1 cellular context compared by ENCODE assay signal in the genomic region with DNA sequence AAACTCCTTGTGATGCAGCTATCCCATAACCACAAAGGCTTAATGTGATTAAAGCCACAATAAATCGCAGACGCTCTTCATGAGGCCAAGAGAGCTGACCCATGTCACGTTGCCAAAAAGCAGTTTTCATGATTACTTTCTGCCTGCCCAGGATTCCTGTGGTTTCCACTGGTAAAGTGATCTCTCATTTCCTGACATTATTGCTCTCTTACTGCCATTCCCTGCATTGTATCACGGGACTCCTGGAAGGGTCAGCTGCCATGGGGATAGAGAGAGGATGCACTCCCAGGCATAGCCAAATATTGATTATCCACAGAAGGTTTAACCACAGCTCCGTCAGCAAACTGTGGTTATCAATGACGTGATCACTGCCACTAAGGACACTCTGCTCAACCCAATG.
TF ChIP-seq lines count a peak whose summit lies in the region.

No MANE protein-coding gene starts in this region.

TF ChIP-seq in HEK293, 187 proteins besides CTCF, POLR2A, EP300 and RAD21 (continued from another document and continues in another):
- TF ChIP-seq ATF2 (tag by site-specific recombination; IDR thresholded peaks at IDR 0.05; ENCODE audit: low read depth): peak; percentile 87
- no peak for TF ChIP-seq ZNF174 (tag by site-specific recombination; IDR thresholded peaks at IDR 0.05)
- peak; percentile 100 for TF ChIP-seq FEZF1 (tag by site-specific recombination; IDR thresholded peaks at IDR 0.05)
- TF ChIP-seq KLF16 (tag by site-specific recombination; IDR thresholded peaks at IDR 0.05): no peak
- TF ChIP-seq ZNF121 (tag by site-specific recombination; IDR thresholded peaks at IDR 0.05): no peak
- no peak for TF ChIP-seq ZFP3 (tag by site-specific recombination; IDR thresholded peaks at IDR 0.05; ENCODE audit: low read depth)
- no peak for TF ChIP-seq SCRT2 (tag by site-specific recombination; IDR thresholded peaks at IDR 0.05)
- TF ChIP-seq ZNF707 (tag by site-specific recombination; IDR thresholded peaks at IDR 0.05): no peak
- peak; percentile 67 for TF ChIP-seq ZFP37 (tag by site-specific recombination; IDR thresholded peaks at IDR 0.05)
- TF ChIP-seq ZNF768 (tag by site-specific recombination; IDR thresholded peaks at IDR 0.05): no peak
- TF ChIP-seq ZNF830 (tag by site-specific recombination; IDR thresholded peaks at IDR 0.05; ENCODE audit: low read depth): no peak
- peak; percentile 71 for TF ChIP-seq SP7 (tag by site-specific recombination; IDR thresholded peaks at IDR 0.05)
- TF ChIP-seq ZNF629 (tag by site-specific recombination; IDR thresholded peaks at IDR 0.05): peak; percentile 84
- TF ChIP-seq ZNF658 (tag by site-specific recombination; IDR thresholded peaks at IDR 0.05): no peak
- TF ChIP-seq ZBTB21 (tag by site-specific recombination; IDR thresholded peaks at IDR 0.05): peak; percentile 85
- peak; percentile 72; the same call in 1 of the 2 replicates for TF ChIP-seq ZNF692 (tag by site-specific recombination; IDR thresholded peaks at IDR 0.05)
- no peak for TF ChIP-seq ZNF350 (tag by site-specific recombination; IDR thresholded peaks at IDR 0.05)
- TF ChIP-seq ZNF624 (tag by site-specific recombination; IDR thresholded peaks at IDR 0.05): no peak
- TF ChIP-seq ZBTB6 (tag by site-specific recombination; IDR thresholded peaks at IDR 0.05): no peak; the same call in 1 of the 2 replicates
- TF ChIP-seq ZNF510 (tag by site-specific recombination; IDR thresholded peaks at IDR 0.05; ENCODE audit: insufficient replicate concordance): peak; percentile 5
- peak; percentile 71; the same call in 1 of the 2 replicates for TF ChIP-seq ZNF362 (tag by site-specific recombination; IDR thresholded peaks at IDR 0.05)
- no peak for TF ChIP-seq SETDB1 (IDR thresholded peaks at IDR 0.05; ENCODE audit: insufficient read length, low read length)
- TF ChIP-seq, protein P1, sequence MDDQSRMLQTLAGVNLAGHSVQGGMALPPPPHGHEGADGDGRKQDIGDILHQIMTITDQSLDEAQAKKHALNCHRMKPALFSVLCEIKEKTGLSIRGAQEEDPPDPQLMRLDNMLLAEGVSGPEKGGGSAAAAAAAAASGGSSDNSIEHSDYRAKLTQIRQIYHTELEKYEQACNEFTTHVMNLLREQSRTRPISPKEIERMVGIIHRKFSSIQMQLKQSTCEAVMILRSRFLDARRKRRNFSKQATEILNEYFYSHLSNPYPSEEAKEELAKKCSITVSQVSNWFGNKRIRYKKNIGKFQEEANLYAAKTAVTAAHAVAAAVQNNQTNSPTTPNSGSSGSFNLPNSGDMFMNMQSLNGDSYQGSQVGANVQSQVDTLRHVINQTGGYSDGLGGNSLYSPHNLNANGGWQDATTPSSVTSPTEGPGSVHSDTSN (CRISPR knock-in tag; IDR thresholded peaks at IDR 0.05): no peak
- peak; percentile 12; the same call in 1 of the 2 replicates for TF ChIP-seq ZNF398 (tag by site-specific recombination; IDR thresholded peaks at IDR 0.05)
- peak; percentile 37 for TF ChIP-seq ZNF341 (tag by site-specific recombination; IDR thresholded peaks at IDR 0.05; ENCODE audit: low read depth)
- no peak for TF ChIP-seq ZNF223 (tag by site-specific recombination; IDR thresholded peaks at IDR 0.05)
- no peak for TF ChIP-seq ZFHX2 (tag by site-specific recombination; conservative IDR thresholded peaks at IDR 0.05)
- TF ChIP-seq ZXDB (tag by site-specific recombination; IDR thresholded peaks at IDR 0.05): peak; percentile 97
- TF ChIP-seq SP3 (tag by site-specific recombination; IDR thresholded peaks at IDR 0.05): peak; percentile 46; the same call in 1 of the 2 replicates
- no peak for TF ChIP-seq ZNF404 (tag by site-specific recombination; IDR thresholded peaks at IDR 0.05)
- peak; percentile 90 for TF ChIP-seq WT1 (tag by site-specific recombination; IDR thresholded peaks at IDR 0.05)
- no peak for TF ChIP-seq PRDM2 (tag by site-specific recombination; IDR thresholded peaks at IDR 0.05; ENCODE audit: borderline replicate concordance)
- TF ChIP-seq ZBTB8A (tag by site-specific recombination; IDR thresholded peaks at IDR 0.05): no peak
- peak; percentile 96 for TF ChIP-seq ZNF610 (tag by site-specific recombination; IDR thresholded peaks at IDR 0.05; ENCODE audit: borderline replicate concordance)
- TF ChIP-seq ZSCAN5A (tag by site-specific recombination; IDR thresholded peaks at IDR 0.05): no peak
- TF ChIP-seq, protein P2, sequence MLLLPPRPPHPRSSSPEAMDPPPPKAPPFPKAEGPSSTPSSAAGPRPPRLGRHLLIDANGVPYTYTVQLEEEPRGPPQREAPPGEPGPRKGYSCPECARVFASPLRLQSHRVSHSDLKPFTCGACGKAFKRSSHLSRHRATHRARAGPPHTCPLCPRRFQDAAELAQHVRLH (tag by site-specific recombination; IDR thresholded peaks at IDR 0.05): peak; percentile 85
- no peak for TF ChIP-seq ZBTB1 (tag by site-specific recombination; IDR thresholded peaks at IDR 0.05)
- TF ChIP-seq HOXD13 (CRISPR knock-in tag; IDR thresholded peaks at IDR 0.05; ENCODE audit: borderline replicate concordance): peak; percentile 93
- TF ChIP-seq ZNF433 (tag by site-specific recombination; IDR thresholded peaks at IDR 0.05; ENCODE audit: low read depth): no peak
- no peak for TF ChIP-seq TRIM28 (IDR thresholded peaks at IDR 0.05; ENCODE audit: borderline replicate concordance, low read length)
- TF ChIP-seq, protein P3, sequence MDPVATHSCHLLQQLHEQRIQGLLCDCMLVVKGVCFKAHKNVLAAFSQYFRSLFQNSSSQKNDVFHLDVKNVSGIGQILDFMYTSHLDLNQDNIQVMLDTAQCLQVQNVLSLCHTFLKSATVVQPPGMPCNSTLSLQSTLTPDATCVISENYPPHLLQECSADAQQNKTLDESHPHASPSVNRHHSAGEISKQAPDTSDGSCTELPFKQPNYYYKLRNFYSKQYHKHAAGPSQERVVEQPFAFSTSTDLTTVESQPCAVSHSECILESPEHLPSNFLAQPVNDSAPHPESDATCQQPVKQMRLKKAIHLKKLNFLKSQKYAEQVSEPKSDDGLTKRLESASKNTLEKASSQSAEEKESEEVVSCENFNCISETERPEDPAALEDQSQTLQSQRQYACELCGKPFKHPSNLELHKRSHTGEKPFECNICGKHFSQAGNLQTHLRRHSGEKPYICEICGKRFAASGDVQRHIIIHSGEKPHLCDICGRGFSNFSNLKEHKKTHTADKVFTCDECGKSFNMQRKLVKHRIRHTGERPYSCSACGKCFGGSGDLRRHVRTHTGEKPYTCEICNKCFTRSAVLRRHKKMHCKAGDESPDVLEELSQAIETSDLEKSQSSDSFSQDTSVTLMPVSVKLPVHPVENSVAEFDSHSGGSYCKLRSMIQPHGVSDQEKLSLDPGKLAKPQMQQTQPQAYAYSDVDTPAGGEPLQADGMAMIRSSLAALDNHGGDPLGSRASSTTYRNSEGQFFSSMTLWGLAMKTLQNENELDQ (tag by site-specific recombination; IDR thresholded peaks at IDR 0.05; ENCODE audit: low read depth): no peak
